ENCODE assay signal across 1 cellular context in genomic region chr5:173057062-173057924, GRCh38.
TF ChIP-seq lines count a peak whose summit lies in the region.

No MANE protein-coding gene starts in this region.

TF ChIP-seq in HCT116, 20 proteins besides CTCF, POLR2A, EP300 and RAD21 (continued from another document):
- no peak; the same call in 1 of the 2 replicates for TF ChIP-seq MAX (IDR thresholded peaks at IDR 0.05)
- TF ChIP-seq EZH2phosphoT487 (IDR thresholded peaks at IDR 0.05; ENCODE audit: borderline replicate concordance), result no peak
TF ChIP-seq in HCT116: peak in this region for 5.
